1 cellular context compared by ENCODE assay signal in the genomic region with DNA sequence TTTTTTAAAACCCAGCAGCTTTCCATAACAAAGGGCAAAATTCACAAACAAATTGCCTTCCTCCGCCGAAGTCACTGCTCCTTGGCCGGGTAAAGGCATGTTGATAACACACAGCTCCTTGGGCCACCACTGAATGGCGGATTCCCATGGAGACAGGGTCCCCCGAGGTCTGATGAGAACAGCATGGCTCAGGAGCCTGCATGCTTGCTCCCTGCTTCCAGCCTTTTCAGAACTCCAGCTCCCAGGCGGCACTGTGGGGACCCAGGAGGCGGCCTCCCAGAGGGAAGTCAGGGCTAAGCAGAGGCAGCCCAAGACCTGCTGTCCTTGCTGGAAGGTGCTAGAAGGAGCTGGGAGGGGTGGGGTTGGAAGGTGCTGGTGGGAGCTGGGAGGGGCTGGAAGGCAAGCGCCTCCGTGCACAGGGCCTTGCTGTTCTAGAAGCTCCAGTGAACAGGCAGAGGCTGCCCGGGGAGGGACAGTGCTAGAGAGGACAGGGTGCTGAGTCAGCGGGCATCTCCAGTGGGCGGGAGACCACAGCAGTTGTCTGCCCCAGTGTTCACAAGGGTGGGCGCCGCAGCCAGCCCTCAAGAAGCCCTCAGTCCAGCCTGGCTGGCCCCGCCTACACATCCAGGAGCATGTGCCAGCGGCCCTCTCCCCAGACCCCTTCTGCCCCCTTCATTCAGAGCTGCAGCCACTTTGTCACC.
TF ChIP-seq lines count a peak whose summit lies in the region.

No MANE protein-coding gene starts in this region.

TF ChIP-seq in GM23338, 12 proteins besides CTCF, POLR2A, EP300 and RAD21 (continued from another document):
- TF ChIP-seq ZNF114 (CRISPR knock-in tag; IDR thresholded peaks at IDR 0.05): no peak
- no peak for TF ChIP-seq NANOG (IDR thresholded peaks at IDR 0.05; ENCODE audit: borderline replicate concordance)
- no peak for TF ChIP-seq POLR2AphosphoS5 (IDR thresholded peaks at IDR 0.05; ENCODE audit: low read depth)
